In the genomic region with DNA sequence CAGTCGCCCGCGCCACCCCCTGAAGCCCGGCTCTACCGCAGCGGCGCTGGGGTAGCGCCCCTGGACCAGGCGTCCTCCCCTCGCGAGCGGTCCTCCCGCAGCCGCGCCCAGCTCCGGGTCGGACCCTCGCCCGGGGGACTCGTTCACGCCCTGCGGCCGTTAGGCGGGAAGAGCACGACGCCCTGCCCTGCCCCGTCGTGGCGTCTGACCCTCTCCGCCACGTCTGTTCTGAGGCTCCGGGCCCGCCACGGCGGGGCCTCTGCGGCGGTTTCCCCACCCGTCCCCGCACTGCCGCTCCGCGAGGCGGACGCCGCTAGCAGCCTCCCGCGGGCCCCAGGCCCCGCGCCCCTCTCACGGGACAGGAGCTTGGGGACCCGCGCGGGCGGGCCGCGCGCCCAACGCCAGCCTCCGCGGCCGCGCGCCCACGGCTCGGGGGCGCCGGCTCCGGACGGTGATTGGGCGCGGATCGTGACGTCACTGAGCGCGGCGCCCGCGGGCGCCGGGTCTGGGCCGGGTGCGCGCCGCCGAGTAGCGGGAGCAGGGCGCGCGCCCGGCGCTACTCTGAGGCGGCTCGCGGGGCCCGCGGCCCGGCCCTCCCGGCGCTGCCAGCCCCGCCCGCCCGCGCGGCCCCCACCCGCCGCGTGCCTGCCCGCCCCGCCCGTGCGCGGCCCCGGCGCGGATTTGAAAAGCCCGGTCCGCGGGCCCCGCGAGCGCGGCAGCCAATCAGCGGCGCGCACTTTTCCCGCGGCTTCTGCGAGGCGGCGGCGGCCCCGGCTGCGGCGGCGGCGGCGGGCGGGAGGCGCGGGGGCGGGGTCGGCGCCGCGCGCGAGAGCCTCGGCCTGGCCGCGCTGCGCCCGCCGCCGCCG, we compare ENCODE assay signal across 8 cellular contexts. TPM values are rescaled to one million over a fixed set of nuclear protein-coding genes. Genes with fewer than 3 reads are reported as not detected.
DNase-seq lines count a peak whose midpoint lies in the region; ATAC-seq and TF ChIP-seq lines count a peak whose summit lies in the region.

A gene (plus strand): TSS at position 816 of the 866 bp plus-strand sequence. CDS start 29,262 bp downstream, outside the sequence.

- H3K27ac ChIP-seq in left ventricle myocardium inferior (replicated peaks) (peak within 1 kb of the TSS; percentile 100), psoas muscle (peak within 1 kb of the TSS; percentile 95)

- intact Hi-C loops in left ventricle myocardium inferior (cut with micrococcal nuclease), result no loop called here
- intact Hi-C loops in psoas muscle (cut with DNase I), result no loop called here

- ATAC-seq in HG02840 (IDR thresholded peaks at IDR 0.05; ENCODE audit: low FRiP score, unreplicated experiment) (peak; percentile 66), psoas muscle (peak; percentile 89 to 90 (median 90))

- peak within 1 kb of the TSS; percentile 97 for H3K27ac Mint-ChIP-seq in T-helper 1 cell treated with Interleukin-12 subunit alpha and Interleukin-12 subunit beta and Interleukin-4 antibody, amounts not matched to agents 30 μg/mL and 1 μg/mL, for 36 hours

- peak within 1 kb of the TSS; percentile 97 for H3K4me3 ChIP-seq in left ventricle myocardium inferior
- peak within 1 kb of the TSS; percentile 89 for H3K4me3 ChIP-seq in psoas muscle

- H3K9me3 Mint-ChIP-seq in T-helper 1 cell treated with Interleukin-12 subunit alpha and Interleukin-12 subunit beta and Interleukin-4 antibody, amounts not matched to agents 30 μg/mL and 1 μg/mL, for 36 hours, result no peaks in the 10 kb centered on the region

- peak; percentile 90 for DNase-seq in NCI-H1436 (lab: John Stamatoyannopoulos, UW)
- peak; percentile 81 for DNase-seq in amniotic epithelial cell (ENCODE audit: low read depth)
- peak; percentile 94 for DNase-seq in left ventricle myocardium inferior
- peak; percentile 90 to 94 for DNase-seq in psoas muscle
- DNase-seq in ureter (ENCODE audit: low spot score), result peak; percentile 86

- peaks cover 4% of the 10 kb centered on the region for H3K36me3 Mint-ChIP-seq in T-helper 1 cell treated with Interleukin-12 subunit alpha and Interleukin-12 subunit beta and Interleukin-4 antibody, amounts not matched to agents 30 μg/mL and 1 μg/mL, for 36 hours (ENCODE audit: low read depth)

- H3K36me3 ChIP-seq in left ventricle myocardium inferior, result no peaks in the 10 kb centered on the region
- no peaks in the 10 kb centered on the region for H3K36me3 ChIP-seq in psoas muscle (ENCODE audit: insufficient read depth in 1 of 2, low read depth in 1 of 2)

- 0 to 1% (median 0%) methylated on average over 23 to 155 of the region's 155 CpGs for WGBS in psoas muscle, 3 donors

- H3K9me3 ChIP-seq in left ventricle myocardium inferior (replicated peaks) (no peaks in the 10 kb centered on the region), psoas muscle (no peaks in the 10 kb centered on the region)

- peak; percentile 84 for TF ChIP-seq POLR2A in GM15510 (IDR thresholded peaks at IDR 0.05; ENCODE audit: borderline replicate concordance, extremely low read depth, insufficient read length)

- no peak for TF ChIP-seq CTCF in left ventricle myocardium inferior (IDR thresholded peaks at IDR 0.05; ENCODE audit: borderline replicate concordance)
- no peak for TF ChIP-seq CTCF in psoas muscle (IDR thresholded peaks at IDR 0.05)

- peaks cover 22% of the 10 kb centered on the region for H3K27me3 ChIP-seq in left ventricle myocardium inferior (ENCODE audit: low read depth)
- H3K27me3 ChIP-seq in psoas muscle (ENCODE audit: insufficient read depth in 3 of 3, low read length in 2 of 3), result peaks cover 0 to 9% (median 3%) of the 10 kb centered on the region in 3 donors

- H3K4me1 ChIP-seq in left ventricle myocardium inferior (peaks cover 34% of the 10 kb centered on the region), psoas muscle (peaks cover 22% of the 10 kb centered on the region)

- H3K4me3 Mint-ChIP-seq in T-helper 1 cell treated with Interleukin-12 subunit alpha and Interleukin-12 subunit beta and Interleukin-4 antibody, amounts not matched to agents 30 μg/mL and 1 μg/mL, for 36 hours, result peak within 1 kb of the TSS; percentile 99

- H3K27me3 Mint-ChIP-seq in T-helper 1 cell treated with Interleukin-12 subunit alpha and Interleukin-12 subunit beta and Interleukin-4 antibody, amounts not matched to agents 30 μg/mL and 1 μg/mL, for 36 hours (ENCODE audit: low read depth), result no peaks in the 10 kb centered on the region

- peaks cover 35% of the 10 kb centered on the region for H3K4me1 Mint-ChIP-seq in T-helper 1 cell treated with Interleukin-12 subunit alpha and Interleukin-12 subunit beta and Interleukin-4 antibody, amounts not matched to agents 30 μg/mL and 1 μg/mL, for 36 hours (ENCODE audit: low read depth)

RNA-seq across cellular contexts. Expression of the gene that starts here (rescaled TPM):
- 42.5 TPM for total RNA-seq in left ventricle myocardium inferior
- total RNA-seq in psoas muscle, result 10 to 100 TPM; 21.2 to 36.0 (median 25.2) TPM
- polyA plus RNA-seq in psoas muscle, result 10 to 100 TPM in 1 of 3 donors, 1 to 10 TPM in 2; 5.6 to 19.2 (median 6.7) TPM
- 41.5 TPM for total RNA-seq in ureter

Comparison
In these comparisons a context has a peak if more than half of its experiments do, and no peak if none do; other contexts are left out.
1. Peak in every context shown above with its lines: DNase-seq, ATAC-seq, H3K4me3 ChIP-seq and H3K27ac ChIP-seq.